ENCODE assay signal across 1 cellular context in genomic region chr9:6552033-6552737, GRCh38.
TF ChIP-seq lines count a peak whose summit lies in the region.

No MANE protein-coding gene starts in this region.

TF ChIP-seq in GM23338, 12 proteins besides CTCF, POLR2A, EP300 and RAD21 (continued from another document):
- TF ChIP-seq REST (IDR thresholded peaks at IDR 0.05; ENCODE audit: unreplicated experiment) (no peak), POLR2AphosphoS5 (IDR thresholded peaks at IDR 0.05; ENCODE audit: low read depth) (no peak), EZH2 (IDR thresholded peaks at IDR 0.05; ENCODE audit: low read depth, unreplicated experiment) (no peak), ZNF114 (CRISPR knock-in tag; IDR thresholded peaks at IDR 0.05) (no peak), ZNF331 (CRISPR knock-in tag; IDR thresholded peaks at IDR 0.05; ENCODE audit: low read depth) (no peak), STAT1 (IDR thresholded peaks at IDR 0.05; ENCODE audit: unreplicated experiment) (no peak)
- TF ChIP-seq, protein P1, sequence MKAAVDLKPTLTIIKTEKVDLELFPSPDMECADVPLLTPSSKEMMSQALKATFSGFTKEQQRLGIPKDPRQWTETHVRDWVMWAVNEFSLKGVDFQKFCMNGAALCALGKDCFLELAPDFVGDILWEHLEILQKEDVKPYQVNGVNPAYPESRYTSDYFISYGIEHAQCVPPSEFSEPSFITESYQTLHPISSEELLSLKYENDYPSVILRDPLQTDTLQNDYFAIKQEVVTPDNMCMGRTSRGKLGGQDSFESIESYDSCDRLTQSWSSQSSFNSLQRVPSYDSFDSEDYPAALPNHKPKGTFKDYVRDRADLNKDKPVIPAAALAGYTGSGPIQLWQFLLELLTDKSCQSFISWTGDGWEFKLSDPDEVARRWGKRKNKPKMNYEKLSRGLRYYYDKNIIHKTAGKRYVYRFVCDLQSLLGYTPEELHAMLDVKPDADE (IDR thresholded peaks at IDR 0.05) = no peak
TF ChIP-seq in GM23338: peak in this region for 0.
